In the genomic region with DNA sequence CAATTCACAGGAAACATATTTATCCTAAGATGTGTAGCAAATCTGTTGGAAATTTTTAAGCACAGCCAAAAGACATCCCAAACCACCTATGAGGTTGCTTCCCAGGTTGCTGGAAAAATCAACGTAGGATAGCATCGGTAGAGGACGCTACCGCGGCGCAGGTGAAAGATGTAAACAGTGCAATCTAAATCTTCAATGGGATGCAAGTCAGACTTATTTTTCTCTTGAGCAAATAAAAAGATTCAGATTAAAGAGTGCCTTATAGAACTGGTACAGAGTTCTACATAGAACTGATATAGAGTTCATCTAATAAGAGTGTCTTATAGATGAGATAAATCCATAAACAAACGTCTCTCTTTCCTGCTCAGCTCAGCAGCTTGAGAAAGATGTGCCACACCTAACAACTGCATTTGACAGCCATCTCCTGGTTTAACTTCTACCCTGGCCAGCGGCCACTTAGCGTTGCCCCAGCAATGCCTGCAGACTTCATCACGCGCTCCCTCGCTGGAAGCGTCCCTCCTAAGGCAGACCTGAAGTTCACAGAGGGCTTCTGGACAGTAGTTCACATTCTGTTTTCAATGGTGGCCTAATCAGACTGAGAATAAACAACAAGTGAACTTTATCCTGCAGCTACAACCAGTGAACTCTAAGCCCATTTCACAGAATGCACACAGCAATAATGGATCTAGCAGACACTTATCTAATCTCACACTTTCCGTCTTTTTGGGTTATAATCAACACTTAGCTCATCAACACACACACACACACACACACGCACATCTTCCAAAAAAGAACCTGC, we compare ENCODE assay signal across 1 cellular context.
TF ChIP-seq lines count a peak whose summit lies in the region.

No MANE protein-coding gene starts in this region.

TF ChIP-seq in HepG2, 621 proteins besides CTCF, POLR2A, EP300 and RAD21 (continued from another document and continues in another):
- TF ChIP-seq MBNL3 (CRISPR knock-in tag; conservative IDR thresholded peaks at IDR 0.05) = no peak
- TF ChIP-seq RBM39 (IDR thresholded peaks at IDR 0.05; ENCODE audit: low read depth, low read length, poor library complexity, severe bottlenecking) = no peak
- no peak for TF ChIP-seq ZNF724P (CRISPR knock-in tag; IDR thresholded peaks at IDR 0.05; ENCODE audit: borderline replicate concordance)
- TF ChIP-seq SIX1 (CRISPR knock-in tag; IDR thresholded peaks at IDR 0.05; ENCODE audit: borderline replicate concordance) = no peak
- TF ChIP-seq IRX3 (CRISPR knock-in tag; IDR thresholded peaks at IDR 0.05; ENCODE audit: borderline replicate concordance, low read depth) = 0 out of 2 replicates have a peak, but pooled peaks have one; percentile 33
- TF ChIP-seq ZFY (CRISPR knock-in tag; IDR thresholded peaks at IDR 0.05) = no peak
- no peak for TF ChIP-seq ZNF543 (CRISPR knock-in tag; IDR thresholded peaks at IDR 0.05)
- TF ChIP-seq HNRNPH1 (optimal IDR thresholded peaks at IDR 0.05; ENCODE audit: low read depth, low read length) = no peak
- TF ChIP-seq, protein P1, sequence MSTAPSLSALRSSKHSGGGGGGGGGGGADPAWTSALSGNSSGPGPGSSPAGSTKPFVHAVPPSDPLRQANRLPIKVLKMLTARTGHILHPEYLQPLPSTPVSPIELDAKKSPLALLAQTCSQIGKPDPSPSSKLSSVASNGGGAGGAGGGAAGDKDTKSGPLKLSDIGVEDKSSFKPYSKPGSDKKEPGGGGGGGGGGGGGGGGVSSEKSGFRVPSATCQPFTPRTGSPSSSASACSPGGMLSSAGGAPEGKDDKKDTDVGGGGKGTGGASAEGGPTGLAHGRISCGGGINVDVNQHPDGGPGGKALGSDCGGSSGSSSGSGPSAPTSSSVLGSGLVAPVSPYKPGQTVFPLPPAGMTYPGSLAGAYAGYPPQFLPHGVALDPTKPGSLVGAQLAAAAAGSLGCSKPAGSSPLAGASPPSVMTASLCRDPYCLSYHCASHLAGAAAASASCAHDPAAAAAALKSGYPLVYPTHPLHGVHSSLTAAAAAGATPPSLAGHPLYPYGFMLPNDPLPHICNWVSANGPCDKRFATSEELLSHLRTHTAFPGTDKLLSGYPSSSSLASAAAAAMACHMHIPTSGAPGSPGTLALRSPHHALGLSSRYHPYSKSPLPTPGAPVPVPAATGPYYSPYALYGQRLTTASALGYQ (CRISPR knock-in tag; IDR thresholded peaks at IDR 0.05) = no peak
- TF ChIP-seq, protein P2, sequence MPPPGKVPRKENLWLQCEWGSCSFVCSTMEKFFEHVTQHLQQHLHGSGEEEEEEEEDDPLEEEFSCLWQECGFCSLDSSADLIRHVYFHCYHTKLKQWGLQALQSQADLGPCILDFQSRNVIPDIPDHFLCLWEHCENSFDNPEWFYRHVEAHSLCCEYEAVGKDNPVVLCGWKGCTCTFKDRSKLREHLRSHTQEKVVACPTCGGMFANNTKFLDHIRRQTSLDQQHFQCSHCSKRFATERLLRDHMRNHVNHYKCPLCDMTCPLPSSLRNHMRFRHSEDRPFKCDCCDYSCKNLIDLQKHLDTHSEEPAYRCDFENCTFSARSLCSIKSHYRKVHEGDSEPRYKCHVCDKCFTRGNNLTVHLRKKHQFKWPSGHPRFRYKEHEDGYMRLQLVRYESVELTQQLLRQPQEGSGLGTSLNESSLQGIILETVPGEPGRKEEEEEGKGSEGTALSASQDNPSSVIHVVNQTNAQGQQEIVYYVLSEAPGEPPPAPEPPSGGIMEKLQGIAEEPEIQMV (CRISPR knock-in tag; IDR thresholded peaks at IDR 0.05; ENCODE audit: low read depth) = no peak
- TF ChIP-seq REST (IDR thresholded peaks at IDR 0.05; ENCODE audit: borderline replicate concordance in 1 of 2, low read depth in 1 of 2, low read length in 2 of 2) = peak in 1 of 2 experiments; percentile 68; a peak in 2 of 4 replicates
- TF ChIP-seq CENPX (CRISPR knock-in tag; IDR thresholded peaks at IDR 0.05) = no peak
- TF ChIP-seq MLX (CRISPR knock-in tag; IDR thresholded peaks at IDR 0.05) = peak; percentile 62; the same call in 1 of the 2 replicates
- TF ChIP-seq NFKBIZ (CRISPR knock-in tag; IDR thresholded peaks at IDR 0.05) = no peak
- peak; percentile 64 for TF ChIP-seq MED8 (CRISPR knock-in tag; IDR thresholded peaks at IDR 0.05; ENCODE audit: insufficient replicate concordance)
- TF ChIP-seq ZNF790 (CRISPR knock-in tag; IDR thresholded peaks at IDR 0.05; ENCODE audit: borderline replicate concordance) = no peak
- TF ChIP-seq ZNF205 (CRISPR knock-in tag; IDR thresholded peaks at IDR 0.05) = no peak
- TF ChIP-seq ZNF563 (CRISPR knock-in tag; IDR thresholded peaks at IDR 0.05) = no peak
- TF ChIP-seq, protein P3, sequence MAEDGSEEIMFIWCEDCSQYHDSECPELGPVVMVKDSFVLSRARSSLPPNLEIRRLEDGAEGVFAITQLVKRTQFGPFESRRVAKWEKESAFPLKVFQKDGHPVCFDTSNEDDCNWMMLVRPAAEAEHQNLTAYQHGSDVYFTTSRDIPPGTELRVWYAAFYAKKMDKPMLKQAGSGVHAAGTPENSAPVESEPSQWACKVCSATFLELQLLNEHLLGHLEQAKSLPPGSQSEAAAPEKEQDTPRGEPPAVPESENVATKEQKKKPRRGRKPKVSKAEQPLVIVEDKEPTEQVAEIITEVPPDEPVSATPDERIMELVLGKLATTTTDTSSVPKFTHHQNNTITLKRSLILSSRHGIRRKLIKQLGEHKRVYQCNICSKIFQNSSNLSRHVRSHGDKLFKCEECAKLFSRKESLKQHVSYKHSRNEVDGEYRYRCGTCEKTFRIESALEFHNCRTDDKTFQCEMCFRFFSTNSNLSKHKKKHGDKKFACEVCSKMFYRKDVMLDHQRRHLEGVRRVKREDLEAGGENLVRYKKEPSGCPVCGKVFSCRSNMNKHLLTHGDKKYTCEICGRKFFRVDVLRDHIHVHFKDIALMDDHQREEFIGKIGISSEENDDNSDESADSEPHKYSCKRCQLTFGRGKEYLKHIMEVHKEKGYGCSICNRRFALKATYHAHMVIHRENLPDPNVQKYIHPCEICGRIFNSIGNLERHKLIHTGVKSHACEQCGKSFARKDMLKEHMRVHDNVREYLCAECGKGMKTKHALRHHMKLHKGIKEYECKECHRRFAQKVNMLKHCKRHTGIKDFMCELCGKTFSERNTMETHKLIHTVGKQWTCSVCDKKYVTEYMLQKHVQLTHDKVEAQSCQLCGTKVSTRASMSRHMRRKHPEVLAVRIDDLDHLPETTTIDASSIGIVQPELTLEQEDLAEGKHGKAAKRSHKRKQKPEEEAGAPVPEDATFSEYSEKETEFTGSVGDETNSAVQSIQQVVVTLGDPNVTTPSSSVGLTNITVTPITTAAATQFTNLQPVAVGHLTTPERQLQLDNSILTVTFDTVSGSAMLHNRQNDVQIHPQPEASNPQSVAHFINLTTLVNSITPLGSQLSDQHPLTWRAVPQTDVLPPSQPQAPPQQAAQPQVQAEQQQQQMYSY (CRISPR knock-in tag; IDR thresholded peaks at IDR 0.05) = no peak
- TF ChIP-seq PLRG1 (conservative IDR thresholded peaks at IDR 0.05) = no peak
- no peak for TF ChIP-seq ASH2L (IDR thresholded peaks at IDR 0.05; ENCODE audit: insufficient read length, low read depth, low read length)
- peak; percentile 32; the same call in 1 of the 2 replicates for TF ChIP-seq KAT8 (CRISPR knock-in tag; IDR thresholded peaks at IDR 0.05)
- peak; percentile 44; the same call in 1 of the 2 replicates for TF ChIP-seq ETV5 (CRISPR knock-in tag; IDR thresholded peaks at IDR 0.05; ENCODE audit: borderline replicate concordance)
- TF ChIP-seq HNF1A (IDR thresholded peaks at IDR 0.05; ENCODE audit: low read depth) = peak; percentile 54
- TF ChIP-seq HNF1A (CRISPR knock-in tag; IDR thresholded peaks at IDR 0.05; ENCODE audit: borderline replicate concordance) = no peak
- peak; percentile 21; the same call in 1 of the 2 replicates for TF ChIP-seq SP5 (CRISPR knock-in tag; IDR thresholded peaks at IDR 0.05; ENCODE audit: borderline replicate concordance, low read depth)
- no peak for TF ChIP-seq AHR (CRISPR knock-in tag; IDR thresholded peaks at IDR 0.05)
- peak; percentile 90 for TF ChIP-seq FOXP4 (CRISPR knock-in tag; IDR thresholded peaks at IDR 0.05)
- TF ChIP-seq, protein P4, sequence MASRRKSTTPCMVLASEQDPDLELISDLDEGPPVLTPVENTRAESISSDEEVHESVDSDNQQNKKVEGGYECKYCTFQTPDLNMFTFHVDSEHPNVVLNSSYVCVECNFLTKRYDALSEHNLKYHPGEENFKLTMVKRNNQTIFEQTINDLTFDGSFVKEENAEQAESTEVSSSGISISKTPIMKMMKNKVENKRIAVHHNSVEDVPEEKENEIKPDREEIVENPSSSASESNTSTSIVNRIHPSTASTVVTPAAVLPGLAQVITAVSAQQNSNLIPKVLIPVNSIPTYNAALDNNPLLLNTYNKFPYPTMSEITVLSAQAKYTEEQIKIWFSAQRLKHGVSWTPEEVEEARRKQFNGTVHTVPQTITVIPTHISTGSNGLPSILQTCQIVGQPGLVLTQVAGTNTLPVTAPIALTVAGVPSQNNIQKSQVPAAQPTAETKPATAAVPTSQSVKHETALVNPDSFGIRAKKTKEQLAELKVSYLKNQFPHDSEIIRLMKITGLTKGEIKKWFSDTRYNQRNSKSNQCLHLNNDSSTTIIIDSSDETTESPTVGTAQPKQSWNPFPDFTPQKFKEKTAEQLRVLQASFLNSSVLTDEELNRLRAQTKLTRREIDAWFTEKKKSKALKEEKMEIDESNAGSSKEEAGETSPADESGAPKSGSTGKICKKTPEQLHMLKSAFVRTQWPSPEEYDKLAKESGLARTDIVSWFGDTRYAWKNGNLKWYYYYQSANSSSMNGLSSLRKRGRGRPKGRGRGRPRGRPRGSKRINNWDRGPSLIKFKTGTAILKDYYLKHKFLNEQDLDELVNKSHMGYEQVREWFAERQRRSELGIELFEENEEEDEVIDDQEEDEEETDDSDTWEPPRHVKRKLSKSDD (CRISPR knock-in tag; IDR thresholded peaks at IDR 0.05; ENCODE audit: low read depth) = no peak
- TF ChIP-seq ZNF224 (CRISPR knock-in tag; IDR thresholded peaks at IDR 0.05) = no peak
- peak; percentile 75; the same call in 1 of the 2 replicates for TF ChIP-seq GATAD2A (CRISPR knock-in tag; IDR thresholded peaks at IDR 0.05)
- 0 out of 2 replicates have a peak, but pooled peaks have one; percentile 40 for TF ChIP-seq NFKB2 (CRISPR knock-in tag; IDR thresholded peaks at IDR 0.05; ENCODE audit: borderline replicate concordance)
- no peak for TF ChIP-seq ZNF20 (CRISPR knock-in tag; IDR thresholded peaks at IDR 0.05)
